8 cellular contexts compared by ENCODE assay signal in the genomic region with DNA sequence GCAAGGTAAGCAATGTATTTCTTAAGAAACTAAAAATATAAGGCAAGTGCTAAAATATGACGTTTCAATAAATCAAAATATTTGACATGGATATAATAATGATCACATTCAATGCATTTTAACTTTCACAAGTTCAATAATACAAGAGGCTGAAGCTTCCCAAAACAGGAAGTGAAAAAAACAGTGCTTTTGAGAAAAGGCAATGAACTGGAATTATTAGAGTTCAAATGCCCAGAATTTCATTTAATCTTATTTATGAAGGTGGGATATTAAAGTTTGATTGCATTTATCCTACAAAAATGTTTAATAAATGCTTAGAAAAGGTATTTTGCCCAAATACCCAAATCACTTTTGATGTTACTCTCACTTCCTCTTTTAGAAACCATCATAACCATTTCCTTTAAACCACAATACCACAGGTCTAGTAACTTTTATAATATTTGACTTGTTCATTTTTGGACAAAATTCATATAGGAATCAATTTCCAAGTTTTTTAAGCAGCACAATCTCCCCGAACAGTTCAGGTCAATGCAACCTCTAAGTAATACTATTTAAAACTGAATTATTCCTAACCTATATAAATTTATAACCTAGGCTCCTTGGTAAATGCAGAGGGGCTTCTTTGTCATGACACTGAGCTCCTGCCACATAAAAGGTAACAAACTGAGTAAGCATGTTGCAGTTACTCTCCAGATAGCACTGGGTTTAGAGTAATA. TPM values are rescaled to one million over a fixed set of nuclear protein-coding genes. Genes with fewer than 3 reads are reported as not detected.
DNase-seq lines count a peak whose midpoint lies in the region; ATAC-seq, FAIRE-seq and TF ChIP-seq lines count a peak whose summit lies in the region.

No MANE protein-coding gene starts in this region.

- H3K4me1 Mint-ChIP-seq in mesothelial cell of epicardium: peaks cover 40% of the 10 kb centered on the region

- peak overlapping the region; percentile 98 for H3K27ac Mint-ChIP-seq in mesothelial cell of epicardium

- H3K27me3 Mint-ChIP-seq in mesothelial cell of epicardium (ENCODE audit: low read depth): peaks cover 9% of the 10 kb centered on the region

- FAIRE-seq in RCC 7860 (lab: Jason Lieb, UNC): no peak

- H3K9me3 ChIP-seq in ascending aorta (no peaks in the 10 kb centered on the region), mucosa of descending colon (no peaks in the 10 kb centered on the region)

- H3K4me3 Mint-ChIP-seq in mesothelial cell of epicardium: peak overlapping the region; percentile 85

- H3K4me1 ChIP-seq in ascending aorta: peaks cover 0 to 34% of the 10 kb centered on the region in 2 donors
- peaks cover 22% of the 10 kb centered on the region for H3K4me1 ChIP-seq in mucosa of descending colon (ENCODE audit: low read depth)

- ATAC-seq in GM19328 (IDR thresholded peaks at IDR 0.05; ENCODE audit: unreplicated experiment) (peak; percentile 50), HG03342 (IDR thresholded peaks at IDR 0.05; ENCODE audit: unreplicated experiment) (peak; percentile 49), mucosa of descending colon (no peak)

- intact Hi-C loops in ascending aorta (cut with DNase I) (loop anchor here (5.0 kb wide), 2 partner anchors 54 to 1144 kb away; a partner anchor contains a TSS), mucosa of descending colon (cut with DNase I, micrococcal nuclease) (no loop called here)

- peak overlapping the region; percentile 99 to 100 for H3K27ac ChIP-seq in ascending aorta

- H3K27me3 ChIP-seq in ascending aorta: no peaks in the 10 kb centered on the region

- no peaks in the 10 kb centered on the region for H3K9me3 Mint-ChIP-seq in mesothelial cell of epicardium

- TF ChIP-seq CTCF in ascending aorta (IDR thresholded peaks at IDR 0.05): no peak
- TF ChIP-seq CTCF in mesothelial cell of epicardium (IDR thresholded peaks at IDR 0.05; ENCODE audit: unreplicated experiment): no peak
- no peak for TF ChIP-seq CTCF in mucosa of descending colon (IDR thresholded peaks at IDR 0.05)

- H3K4me3 ChIP-seq in ascending aorta (peak overlapping the region; percentile 87 to 95), mucosa of descending colon (no peak overlapping the region)

- no peaks in the 10 kb centered on the region for H3K36me3 Mint-ChIP-seq in mesothelial cell of epicardium

- H3K36me3 ChIP-seq in ascending aorta: no peaks in the 10 kb centered on the region
- no peaks in the 10 kb centered on the region for H3K36me3 ChIP-seq in mucosa of descending colon (ENCODE audit: low read depth)

- DNase-seq in CD1c-positive myeloid dendritic cell (ENCODE audit: extremely low spot score) (peak; percentile 57), ascending aorta (ENCODE audit: low spot score in 2 of 2) (no peak), mesothelial cell of epicardium (ENCODE audit: low spot score in 2 of 2, unreplicated experiment in 2 of 2) (no peak), mucosa of descending colon (no peak), NCI-H1048 (lab: John Stamatoyannopoulos, UW) (no peak), RCC 7860 (ENCODE audit: low spot score) (no peak)

RNA-seq across cellular contexts. Expression of a gene that starts 2.1 kb away (rescaled TPM):
- total RNA-seq in ascending aorta: 55.7 TPM
- total RNA-seq in mesothelial cell of epicardium: 98.9 to 106 TPM (median 104 TPM) in 3 replicates
- total RNA-seq in mucosa of descending colon: 100 to 1,000 TPM in 1 of 3 donors, 10 to 100 TPM in 2; 81.5 to 194 (median 87.2) TPM

RNA-seq across cellular contexts. Expression of a gene that starts 42.4 kb away (rescaled TPM):
- 1.3 TPM for total RNA-seq in ascending aorta
- total RNA-seq in mesothelial cell of epicardium: 3.5 to 4.3 TPM (median 4.3 TPM) in 3 replicates
- total RNA-seq in mucosa of descending colon: 1 to 10 TPM; 1.5 to 9.3 (median 2.8) TPM
